Comparison of ENCODE assay signal across 1 cellular context in genomic region chr10:22503315-22504090, GRCh38.
TF ChIP-seq lines count a peak whose summit lies in the region.

No MANE protein-coding gene starts in this region.

TF ChIP-seq in HEK293, 187 proteins besides CTCF, POLR2A, EP300 and RAD21 (continued from another document):
- TF ChIP-seq, protein P1, sequence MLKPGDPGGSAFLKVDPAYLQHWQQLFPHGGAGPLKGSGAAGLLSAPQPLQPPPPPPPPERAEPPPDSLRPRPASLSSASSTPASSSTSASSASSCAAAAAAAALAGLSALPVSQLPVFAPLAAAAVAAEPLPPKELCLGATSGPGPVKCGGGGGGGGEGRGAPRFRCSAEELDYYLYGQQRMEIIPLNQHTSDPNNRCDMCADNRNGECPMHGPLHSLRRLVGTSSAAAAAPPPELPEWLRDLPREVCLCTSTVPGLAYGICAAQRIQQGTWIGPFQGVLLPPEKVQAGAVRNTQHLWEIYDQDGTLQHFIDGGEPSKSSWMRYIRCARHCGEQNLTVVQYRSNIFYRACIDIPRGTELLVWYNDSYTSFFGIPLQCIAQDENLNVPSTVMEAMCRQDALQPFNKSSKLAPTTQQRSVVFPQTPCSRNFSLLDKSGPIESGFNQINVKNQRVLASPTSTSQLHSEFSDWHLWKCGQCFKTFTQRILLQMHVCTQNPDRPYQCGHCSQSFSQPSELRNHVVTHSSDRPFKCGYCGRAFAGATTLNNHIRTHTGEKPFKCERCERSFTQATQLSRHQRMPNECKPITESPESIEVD (tag by site-specific recombination; IDR thresholded peaks at IDR 0.05), result peak; percentile 89
- TF ChIP-seq ZNF629 (tag by site-specific recombination; IDR thresholded peaks at IDR 0.05) (peak; percentile 64; the same call in 1 of the 2 replicates), ZNF670 (tag by site-specific recombination; IDR thresholded peaks at IDR 0.05; ENCODE audit: low read depth) (no peak), ZNF449 (tag by site-specific recombination; IDR thresholded peaks at IDR 0.05) (peak; percentile 17; the same call in 1 of the 2 replicates), GLIS1 (tag by site-specific recombination; IDR thresholded peaks at IDR 0.05) (peak; percentile 22; the same call in 1 of the 2 replicates), ZNF362 (tag by site-specific recombination; IDR thresholded peaks at IDR 0.05) (peak; percentile 80), ZNF10 (tag by site-specific recombination; IDR thresholded peaks at IDR 0.05) (0 out of 2 replicates have a peak, but pooled peaks have one; percentile 24), ZNF221 (tag by site-specific recombination; IDR thresholded peaks at IDR 0.05; ENCODE audit: borderline replicate concordance) (no peak), ZNF654 (tag by site-specific recombination; IDR thresholded peaks at IDR 0.05; ENCODE audit: low read depth) (no peak), MEIS1 (CRISPR knock-in tag; IDR thresholded peaks at IDR 0.05; ENCODE audit: borderline replicate concordance) (peak; percentile 55; the same call in 1 of the 2 replicates), ZEB2 (tag by site-specific recombination; IDR thresholded peaks at IDR 0.05) (peak; percentile 84), ZXDB (tag by site-specific recombination; IDR thresholded peaks at IDR 0.05) (peak; percentile 68), SP3 (tag by site-specific recombination; IDR thresholded peaks at IDR 0.05) (no peak), ZNF341 (tag by site-specific recombination; IDR thresholded peaks at IDR 0.05; ENCODE audit: low read depth) (0 out of 2 replicates have a peak, but pooled peaks have one; percentile 11), KLF7 (tag by site-specific recombination; IDR thresholded peaks at IDR 0.05; ENCODE audit: borderline replicate concordance) (no peak), ZNF747 (tag by site-specific recombination; IDR thresholded peaks at IDR 0.05) (no peak), ZBTB49 (tag by site-specific recombination; IDR thresholded peaks at IDR 0.05; ENCODE audit: low read depth) (no peak), ZNF610 (tag by site-specific recombination; IDR thresholded peaks at IDR 0.05; ENCODE audit: borderline replicate concordance) (0 out of 2 replicates have a peak, but pooled peaks have one; percentile 42), ZNF366 (tag by site-specific recombination; conservative IDR thresholded peaks at IDR 0.05) (peak; percentile 89), KLF10 (tag by site-specific recombination; IDR thresholded peaks at IDR 0.05) (0 out of 2 replicates have a peak, but pooled peaks have one; percentile 28), SP7 (tag by site-specific recombination; IDR thresholded peaks at IDR 0.05) (peak; percentile 74), PRDM1 (tag by site-specific recombination; IDR thresholded peaks at IDR 0.05) (0 out of 2 replicates have a peak, but pooled peaks have one; percentile 30), TCF7L2 (IDR thresholded peaks at IDR 0.05; ENCODE audit: borderline replicate concordance, low read depth, low read length) (0 out of 2 replicates have a peak, but pooled peaks have one; percentile 65), PATZ1 (tag by site-specific recombination; IDR thresholded peaks at IDR 0.05) (peak; percentile 30; the same call in 1 of the 2 replicates), ZNF843 (tag by site-specific recombination; IDR thresholded peaks at IDR 0.05) (peak; percentile 54; the same call in 1 of the 2 replicates), ZNF660 (tag by site-specific recombination; IDR thresholded peaks at IDR 0.05) (0 out of 2 replicates have a peak, but pooled peaks have one; percentile 16), ZBTB17 (tag by site-specific recombination; IDR thresholded peaks at IDR 0.05) (peak; percentile 83)
- TF ChIP-seq, protein P2, sequence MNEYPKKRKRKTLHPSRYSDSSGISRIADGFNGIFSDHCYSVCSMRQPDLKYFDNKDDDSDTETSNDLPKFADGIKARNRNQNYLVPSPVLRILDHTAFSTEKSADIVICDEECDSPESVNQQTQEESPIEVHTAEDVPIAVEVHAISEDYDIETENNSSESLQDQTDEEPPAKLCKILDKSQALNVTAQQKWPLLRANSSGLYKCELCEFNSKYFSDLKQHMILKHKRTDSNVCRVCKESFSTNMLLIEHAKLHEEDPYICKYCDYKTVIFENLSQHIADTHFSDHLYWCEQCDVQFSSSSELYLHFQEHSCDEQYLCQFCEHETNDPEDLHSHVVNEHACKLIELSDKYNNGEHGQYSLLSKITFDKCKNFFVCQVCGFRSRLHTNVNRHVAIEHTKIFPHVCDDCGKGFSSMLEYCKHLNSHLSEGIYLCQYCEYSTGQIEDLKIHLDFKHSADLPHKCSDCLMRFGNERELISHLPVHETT (tag by site-specific recombination; IDR thresholded peaks at IDR 0.05), result 0 out of 2 replicates have a peak, but pooled peaks have one; percentile 58
- TF ChIP-seq, protein P3, sequence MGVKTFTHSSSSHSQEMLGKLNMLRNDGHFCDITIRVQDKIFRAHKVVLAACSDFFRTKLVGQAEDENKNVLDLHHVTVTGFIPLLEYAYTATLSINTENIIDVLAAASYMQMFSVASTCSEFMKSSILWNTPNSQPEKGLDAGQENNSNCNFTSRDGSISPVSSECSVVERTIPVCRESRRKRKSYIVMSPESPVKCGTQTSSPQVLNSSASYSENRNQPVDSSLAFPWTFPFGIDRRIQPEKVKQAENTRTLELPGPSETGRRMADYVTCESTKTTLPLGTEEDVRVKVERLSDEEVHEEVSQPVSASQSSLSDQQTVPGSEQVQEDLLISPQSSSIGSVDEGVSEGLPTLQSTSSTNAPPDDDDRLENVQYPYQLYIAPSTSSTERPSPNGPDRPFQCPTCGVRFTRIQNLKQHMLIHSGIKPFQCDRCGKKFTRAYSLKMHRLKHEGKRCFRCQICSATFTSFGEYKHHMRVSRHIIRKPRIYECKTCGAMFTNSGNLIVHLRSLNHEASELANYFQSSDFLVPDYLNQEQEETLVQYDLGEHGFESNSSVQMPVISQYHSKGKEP (tag by site-specific recombination; IDR thresholded peaks at IDR 0.05), result peak; percentile 49; the same call in 1 of the 2 replicates
- TF ChIP-seq, protein P4, sequence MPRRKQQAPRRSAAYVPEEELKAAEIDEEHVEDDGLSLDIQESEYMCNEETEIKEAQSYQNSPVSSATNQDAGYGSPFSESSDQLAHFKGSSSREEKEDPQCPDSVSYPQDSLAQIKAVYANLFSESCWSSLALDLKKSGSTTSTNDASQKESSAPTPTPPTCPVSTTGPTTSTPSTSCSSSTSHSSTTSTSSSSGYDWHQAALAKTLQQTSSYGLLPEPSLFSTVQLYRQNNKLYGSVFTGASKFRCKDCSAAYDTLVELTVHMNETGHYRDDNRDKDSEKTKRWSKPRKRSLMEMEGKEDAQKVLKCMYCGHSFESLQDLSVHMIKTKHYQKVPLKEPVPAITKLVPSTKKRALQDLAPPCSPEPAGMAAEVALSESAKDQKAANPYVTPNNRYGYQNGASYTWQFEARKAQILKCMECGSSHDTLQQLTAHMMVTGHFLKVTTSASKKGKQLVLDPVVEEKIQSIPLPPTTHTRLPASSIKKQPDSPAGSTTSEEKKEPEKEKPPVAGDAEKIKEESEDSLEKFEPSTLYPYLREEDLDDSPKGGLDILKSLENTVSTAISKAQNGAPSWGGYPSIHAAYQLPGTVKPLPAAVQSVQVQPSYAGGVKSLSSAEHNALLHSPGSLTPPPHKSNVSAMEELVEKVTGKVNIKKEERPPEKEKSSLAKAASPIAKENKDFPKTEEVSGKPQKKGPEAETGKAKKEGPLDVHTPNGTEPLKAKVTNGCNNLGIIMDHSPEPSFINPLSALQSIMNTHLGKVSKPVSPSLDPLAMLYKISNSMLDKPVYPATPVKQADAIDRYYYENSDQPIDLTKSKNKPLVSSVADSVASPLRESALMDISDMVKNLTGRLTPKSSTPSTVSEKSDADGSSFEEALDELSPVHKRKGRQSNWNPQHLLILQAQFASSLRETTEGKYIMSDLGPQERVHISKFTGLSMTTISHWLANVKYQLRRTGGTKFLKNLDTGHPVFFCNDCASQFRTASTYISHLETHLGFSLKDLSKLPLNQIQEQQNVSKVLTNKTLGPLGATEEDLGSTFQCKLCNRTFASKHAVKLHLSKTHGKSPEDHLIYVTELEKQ (tag by site-specific recombination; IDR thresholded peaks at IDR 0.05; ENCODE audit: borderline replicate concordance), result peak; percentile 73
- TF ChIP-seq, protein P5, sequence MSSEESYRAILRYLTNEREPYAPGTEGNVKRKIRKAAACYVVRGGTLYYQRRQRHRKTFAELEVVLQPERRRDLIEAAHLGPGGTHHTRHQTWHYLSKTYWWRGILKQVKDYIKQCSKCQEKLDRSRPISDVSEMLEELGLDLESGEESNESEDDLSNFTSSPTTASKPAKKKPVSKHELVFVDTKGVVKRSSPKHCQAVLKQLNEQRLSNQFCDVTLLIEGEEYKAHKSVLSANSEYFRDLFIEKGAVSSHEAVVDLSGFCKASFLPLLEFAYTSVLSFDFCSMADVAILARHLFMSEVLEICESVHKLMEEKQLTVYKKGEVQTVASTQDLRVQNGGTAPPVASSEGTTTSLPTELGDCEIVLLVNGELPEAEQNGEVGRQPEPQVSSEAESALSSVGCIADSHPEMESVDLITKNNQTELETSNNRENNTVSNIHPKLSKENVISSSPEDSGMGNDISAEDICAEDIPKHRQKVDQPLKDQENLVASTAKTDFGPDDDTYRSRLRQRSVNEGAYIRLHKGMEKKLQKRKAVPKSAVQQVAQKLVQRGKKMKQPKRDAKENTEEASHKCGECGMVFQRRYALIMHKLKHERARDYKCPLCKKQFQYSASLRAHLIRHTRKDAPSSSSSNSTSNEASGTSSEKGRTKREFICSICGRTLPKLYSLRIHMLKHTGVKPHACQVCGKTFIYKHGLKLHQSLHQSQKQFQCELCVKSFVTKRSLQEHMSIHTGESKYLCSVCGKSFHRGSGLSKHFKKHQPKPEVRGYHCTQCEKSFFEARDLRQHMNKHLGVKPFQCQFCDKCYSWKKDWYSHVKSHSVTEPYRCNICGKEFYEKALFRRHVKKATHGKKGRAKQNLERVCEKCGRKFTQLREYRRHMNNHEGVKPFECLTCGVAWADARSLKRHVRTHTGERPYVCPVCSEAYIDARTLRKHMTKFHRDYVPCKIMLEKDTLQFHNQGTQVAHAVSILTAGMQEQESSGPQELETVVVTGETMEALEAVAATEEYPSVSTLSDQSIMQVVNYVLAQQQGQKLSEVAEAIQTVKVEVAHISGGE (tag by site-specific recombination; conservative IDR thresholded peaks at IDR 0.05; ENCODE audit: low read depth), result no peak
